Comparison of ENCODE assay signal across 28 cellular contexts in genomic region chr6:125038925-125039324, GRCh38.
"Had no signal": no experiment of that assay in that cellular context is flagged by ENCODE, and none has a peak within 500 bp of the region (broad histone marks: within the 10 kb centered on the region; RNA-seq: fewer than 3 reads in every experiment).

No MANE protein-coding gene starts in this region.

- FAIRE-seq: endometrium, endothelial cell of umbilical vein, frontal cortex had no signal

- H2AFZ ChIP-seq: hepatocyte had no signal

- ATAC-seq: effector memory CD8-positive, alpha-beta T cell; esophagus mucosa; foreskin keratinocyte; gastrocnemius medialis; gastroesophageal sphincter; heart left ventricle; heart right ventricle had no signal

- H3K36me3 ChIP-seq: colonic mucosa, esophagus muscularis mucosa, esophagus squamous epithelium, gastrocnemius medialis, gastroesophageal sphincter, heart left ventricle, heart right ventricle had no signal

- H3K27me3 ChIP-seq: colonic mucosa, dorsolateral prefrontal cortex, esophagus muscularis mucosa, esophagus squamous epithelium, foreskin keratinocyte, gastrocnemius medialis, gastroesophageal sphincter, heart left ventricle, heart right ventricle, hepatocyte had no signal

- H3K27ac ChIP-seq: colonic mucosa, coronary artery, dorsolateral prefrontal cortex, epithelial cell of prostate, esophagus muscularis mucosa, esophagus squamous epithelium, foreskin keratinocyte, gastrocnemius medialis, gastroesophageal sphincter, heart left ventricle, heart right ventricle, hepatocyte had no signal

- H3K9me3 ChIP-seq: colonic mucosa, esophagus squamous epithelium, gastrocnemius medialis had no signal

- H3K4me3 ChIP-seq: colonic mucosa, coronary artery, dorsolateral prefrontal cortex, esophagus muscularis mucosa, esophagus squamous epithelium, gastrocnemius medialis, gastroesophageal sphincter, heart left ventricle, heart right ventricle, hepatocyte had no signal

- H3K4me1 ChIP-seq: colonic mucosa had no signal

- H3K4me2 ChIP-seq: hepatocyte had no signal

- DNase-seq: colonic mucosa; cortex of kidney; dermis blood vessel endothelial cell; dorsolateral prefrontal cortex; effector CD4-positive, alpha-beta T cell; effector CD8-positive, alpha-beta T cell; effector memory CD4-positive, alpha-beta T cell; effector memory CD8-positive, alpha-beta T cell; endodermal cell; erythroblast; esophagus squamous epithelium; foreskin fibroblast; foreskin keratinocyte; foreskin melanocyte; gastrocnemius medialis; glutamatergic neuron; head of caudate nucleus; heart left ventricle; heart right ventricle had no signal
